11 cellular contexts compared by ENCODE assay signal in genomic region chr11:69080361-69080973, GRCh38. TPM values are rescaled to one million over a fixed set of nuclear protein-coding genes. Genes with fewer than 3 reads are reported as not detected.
DNase-seq lines count a peak whose midpoint lies in the region; ATAC-seq and TF ChIP-seq lines count a peak whose summit lies in the region.
"Had no signal": no experiment of that assay in that cellular context is flagged by ENCODE, and none has a peak within 500 bp of the region (broad histone marks: within the 10 kb centered on the region; RNA-seq: fewer than 3 reads in every experiment).

No MANE protein-coding gene starts in this region.

- no peak overlapping the region for H3K4me3 Mint-ChIP-seq in activated T-cell treated with anti-CD3 and anti-CD28 coated beads, Interleukin-2, amount 50 U/mL, for 72 hours

- peak overlapping the region; percentile 15 for H3K27ac Mint-ChIP-seq in activated T-cell treated with anti-CD3 and anti-CD28 coated beads, Interleukin-2, amount 50 U/mL, for 72 hours

- H3K4me1 ChIP-seq in BLaER1 (peaks cover 42% of the 10 kb centered on the region), lower lobe of right lung (peaks cover 8% of the 10 kb centered on the region), prostate gland (replicated peaks) (no peaks in the 10 kb centered on the region)

- peak overlapping the region; percentile 77 for H3K4me2 ChIP-seq in BLaER1

- H3K4me3 ChIP-seq in BLaER1 (no peak overlapping the region), lower lobe of right lung (no peak overlapping the region), lower leg skin (ENCODE audit: low read depth, poor library complexity, severe bottlenecking) (no peak overlapping the region), prostate gland (no peak overlapping the region)
- H3K4me3 ChIP-seq: thoracic aorta had no signal

- peaks cover 7% of the 10 kb centered on the region for H3K4me1 Mint-ChIP-seq in activated T-cell treated with anti-CD3 and anti-CD28 coated beads, Interleukin-2, amount 50 U/mL, for 72 hours (ENCODE audit: low read depth)

- 54 to 72% methylated on average over 14 to 15 of the region's 15 CpGs for WGBS in lower leg skin, 2 donors
- WGBS in prostate gland = 75% methylated on average over 12 of the region's 15 CpGs

- TF ChIP-seq POLR2A in lower leg skin (IDR thresholded peaks at IDR 0.05) (no peak), prostate gland (IDR thresholded peaks at IDR 0.05) (no peak)

- no peaks in the 10 kb centered on the region for H3K27me3 Mint-ChIP-seq in activated T-cell treated with anti-CD3 and anti-CD28 coated beads, Interleukin-2, amount 50 U/mL, for 72 hours (ENCODE audit: low read depth)

- H3K36me3 Mint-ChIP-seq in activated T-cell treated with anti-CD3 and anti-CD28 coated beads, Interleukin-2, amount 50 U/mL, for 72 hours (ENCODE audit: insufficient read depth in 2 of 2) = no peaks in the 10 kb centered on the region

- TF ChIP-seq CTCF in lower lobe of right lung (IDR thresholded peaks at IDR 0.05) (no peak), lower leg skin (IDR thresholded peaks at IDR 0.05) (no peak), prostate gland (IDR thresholded peaks at IDR 0.05) (no peak)

- H3K27me3 ChIP-seq in BLaER1 (no peaks in the 10 kb centered on the region), lower lobe of right lung (ENCODE audit: low read depth) (no peaks in the 10 kb centered on the region), prostate gland (replicated peaks; ENCODE audit: insufficient read depth) (no peaks in the 10 kb centered on the region)

- H3K9me3 ChIP-seq in BLaER1 = no peaks in the 10 kb centered on the region
- H3K9me3 ChIP-seq in lower lobe of right lung = no peaks in the 10 kb centered on the region
- H3K9me3 ChIP-seq in prostate gland = no peaks in the 10 kb centered on the region
- H3K9me3 ChIP-seq: thoracic aorta had no signal

- intact Hi-C loops in lower lobe of right lung (cut with DNase I) (no loop called here), lower leg skin (cut with DNase I; ENCODE audit: low total_unique reads) (loop anchor here (10.0 kb wide), 1 partner anchor 246 kb away; no protein-coding TSS in a partner anchor), prostate gland (cut with DNase I) (loop anchor here (5.0 kb wide), 1 partner anchor 703 kb away; no protein-coding TSS in a partner anchor)

- H3K36me3 ChIP-seq in BLaER1 = peaks cover 58% of the 10 kb centered on the region
- peaks cover 69% of the 10 kb centered on the region for H3K36me3 ChIP-seq in lower lobe of right lung
- peaks cover 0 to 10% of the 10 kb centered on the region in 2 donors for H3K36me3 ChIP-seq in prostate gland

- H3K9me3 Mint-ChIP-seq in activated T-cell treated with anti-CD3 and anti-CD28 coated beads, Interleukin-2, amount 50 U/mL, for 72 hours = no peaks in the 10 kb centered on the region

- H3K27ac ChIP-seq in BLaER1 (peak overlapping the region; percentile 49), lower lobe of right lung (no peak overlapping the region), prostate gland (no peak overlapping the region)
- H3K27ac ChIP-seq: thoracic aorta had no signal

- peak; percentile 47 to 70 for ATAC-seq in activated T-cell treated with anti-CD3 and anti-CD28 coated beads, Interleukin-2, amount 50 U/mL, for 72 hours (replicated peaks in 1 of 2)
- peak; percentile 46 to 69 for ATAC-seq in lower lobe of right lung

- DNase-seq in HPDE6-E6E7 (ENCODE audit: extremely low spot score) = peak; percentile 67
- DNase-seq in activated T-cell treated with anti-CD3 and anti-CD28 coated beads, Interleukin-2, amount 50 U/mL, for 72 hours = no peak
- DNase-seq in lower lobe of right lung = no peak
- DNase-seq in lower leg skin (ENCODE audit: low spot score in 2 of 2) = no peak
- DNase-seq in ureter (ENCODE audit: low spot score) = no peak
- DNase-seq in midbrain (lab: John Stamatoyannopoulos, UW) = no peak
- no peak for DNase-seq in prostate gland (ENCODE audit: low spot score)
- DNase-seq: head of caudate nucleus, NCI-H2171 had no signal

- 0 out of 2 replicates have a peak overlapping the region, but pooled peaks have one; percentile 16 for H3K9ac ChIP-seq in BLaER1

- peaks cover 88% of the 10 kb centered on the region for H4K20me1 ChIP-seq in BLaER1

RNA-seq across cellular contexts. Expression of gene TPCN2, which starts 31.7 kb away (rescaled TPM):
- total RNA-seq in activated T-cell treated with anti-CD3 and anti-CD28 coated beads, Interleukin-2, amount 50 U/mL, for 72 hours = 10 to 100 TPM; 11.7 to 17.8 TPM
- total RNA-seq in lower lobe of right lung = 18.2 TPM
- total RNA-seq in lower leg skin = 10 to 100 TPM; 12.7 to 16.9 (median 14.2) TPM
- 27.9 TPM for total RNA-seq in ureter
- total RNA-seq in prostate gland = 10 to 100 TPM; 17.6 to 31.0 TPM
